ENCODE assay signal across 2 cellular contexts in genomic region chr1:43521716-43522115, GRCh38.
TF ChIP-seq lines count a peak whose summit lies in the region.

No MANE protein-coding gene starts in this region.

TF ChIP-seq in A549, 52 proteins besides CTCF, POLR2A, EP300 and RAD21:
- no peak for TF ChIP-seq ZSCAN20 (CRISPR knock-in tag; IDR thresholded peaks at IDR 0.05)
- TF ChIP-seq POLR2AphosphoS2 (conservative IDR thresholded peaks at IDR 0.05; ENCODE audit: low read length), result no peak
- TF ChIP-seq ATOH8 (CRISPR knock-in tag; IDR thresholded peaks at IDR 0.05; ENCODE audit: low read depth), result no peak
- no peak for TF ChIP-seq KDM5A (IDR thresholded peaks at IDR 0.05)
- TF ChIP-seq FOXS1 (CRISPR knock-in tag; IDR thresholded peaks at IDR 0.05), result no peak
- TF ChIP-seq NPAS2 (CRISPR knock-in tag; IDR thresholded peaks at IDR 0.05; ENCODE audit: borderline replicate concordance), result no peak
- TF ChIP-seq BHLHE40 (IDR thresholded peaks at IDR 0.05; ENCODE audit: low read depth, low read length), result no peak

TF ChIP-seq in H1, 55 proteins besides CTCF, POLR2A, EP300 and RAD21:
- TF ChIP-seq SIN3A (conservative IDR thresholded peaks at IDR 0.05 in 1 of 2, IDR thresholded peaks at IDR 0.05 in 1 of 2; ENCODE audit: low read depth in 1 of 2, low read length in 2 of 2) (no peak), POU5F1 (IDR thresholded peaks at IDR 0.05; ENCODE audit: low read depth, low read length) (no peak), NANOG (IDR thresholded peaks at IDR 0.05; ENCODE audit: insufficient read depth, low read depth, low read length, poor library complexity, severe bottlenecking) (no peak), CREB1 (IDR thresholded peaks at IDR 0.05) (no peak), BRCA1 (IDR thresholded peaks at IDR 0.05; ENCODE audit: low read depth, low read length) (no peak), RBBP5 (IDR thresholded peaks at IDR 0.05; ENCODE audit: borderline replicate concordance, low read depth, low read length) (no peak), PHF8 (conservative IDR thresholded peaks at IDR 0.05; ENCODE audit: low read depth, low read length) (no peak), RFX5 (IDR thresholded peaks at IDR 0.05; ENCODE audit: borderline replicate concordance, low read depth, low read length) (no peak), TCF12 (IDR thresholded peaks at IDR 0.05; ENCODE audit: low read depth, low read length) (no peak), ATF3 (IDR thresholded peaks at IDR 0.05; ENCODE audit: insufficient read depth, low read depth, low read length) (no peak), TAF1 (IDR thresholded peaks at IDR 0.05; ENCODE audit: low read depth, low read length) (no peak), ATF2 (IDR thresholded peaks at IDR 0.05; ENCODE audit: low read length) (no peak), TBP (IDR thresholded peaks at IDR 0.05; ENCODE audit: low read depth, low read length) (no peak), CTBP2 (IDR thresholded peaks at IDR 0.05; ENCODE audit: borderline replicate concordance, insufficient read depth, insufficient read length, low read length) (no peak), GTF2F1 (IDR thresholded peaks at IDR 0.05; ENCODE audit: borderline replicate concordance, low read depth, low read length) (no peak), BACH1 (IDR thresholded peaks at IDR 0.05; ENCODE audit: low read length) (no peak), HDAC6 (IDR thresholded peaks at IDR 0.05; ENCODE audit: low read depth, low read length) (no peak), ZNF274 (IDR thresholded peaks at IDR 0.05; ENCODE audit: borderline replicate concordance, extremely low read depth, low read length) (no peak), NRF1 (IDR thresholded peaks at IDR 0.05; ENCODE audit: low read depth, low read length) (no peak)
